ENCODE assay signal across 8 cellular contexts in the genomic region with DNA sequence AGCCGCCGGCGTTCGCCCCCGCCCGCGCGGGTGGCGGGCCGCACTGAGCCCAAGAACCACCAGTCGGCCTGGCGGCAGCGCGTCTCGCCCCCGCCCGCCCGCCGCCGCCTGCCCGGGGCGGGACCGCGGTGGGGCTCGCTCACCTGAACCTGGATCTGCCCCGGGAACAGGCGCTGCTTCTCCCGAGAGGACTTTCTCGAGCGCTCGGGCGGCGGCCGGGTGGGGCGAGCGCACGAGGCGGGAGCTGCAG. TPM values are rescaled to one million over a fixed set of nuclear protein-coding genes. Genes with fewer than 3 reads are reported as not detected.
A peak's percentile ranks its signal among the peaks of the same experiment; 100 is the strongest.
DNase-seq lines count a peak whose midpoint lies in the region; ATAC-seq and TF ChIP-seq lines count a peak whose summit lies in the region.

No MANE protein-coding gene starts in this region.

- H3K27ac Mint-ChIP-seq in Caco-2 (ENCODE audit: unreplicated experiment), result peak overlapping the region; percentile 81

- H3K27ac ChIP-seq in breast epithelium, result peak overlapping the region; percentile 96 to 99
- peak overlapping the region; percentile 97 to 98 for H3K27ac ChIP-seq in mucosa of rectum (ENCODE audit: low read depth in 2 of 2, low read length in 2 of 2)

- H3K9ac ChIP-seq in mucosa of rectum (ENCODE audit: low read depth in 1 of 2, low read length in 2 of 2), result peak overlapping the region; percentile 94 to 98

- TF ChIP-seq POLR2A in breast epithelium (IDR thresholded peaks at IDR 0.05), result no peak

- H3K9me3 Mint-ChIP-seq in Caco-2 (ENCODE audit: unreplicated experiment), result no peaks in the 10 kb centered on the region

- no peaks in the 10 kb centered on the region for H3K9me3 ChIP-seq in Caco-2
- no peaks in the 10 kb centered on the region for H3K9me3 ChIP-seq in breast epithelium
- no peaks in the 10 kb centered on the region for H3K9me3 ChIP-seq in mucosa of rectum (ENCODE audit: control insufficient read depth in 2 of 2, low read length in 2 of 2)

- H3K36me3 ChIP-seq in Caco-2 (ENCODE audit: control insufficient read depth, insufficient read depth, low read length) (no peaks in the 10 kb centered on the region; the same call in 1 of the 2 replicates), breast epithelium (no peaks in the 10 kb centered on the region), mucosa of rectum (ENCODE audit: control insufficient read depth in 2 of 2, insufficient read depth in 2 of 2, low read length in 2 of 2) (peaks cover 9% of the 10 kb centered on the region in 2 donors)

- H3K4me1 Mint-ChIP-seq in Caco-2 (ENCODE audit: low read depth, unreplicated experiment), result peaks cover 21% of the 10 kb centered on the region

- H3K27me3 ChIP-seq in Caco-2 (replicated peaks; ENCODE audit: control insufficient read depth, insufficient read depth, low read length) (no peaks in the 10 kb centered on the region), breast epithelium (no peaks in the 10 kb centered on the region), mucosa of rectum (ENCODE audit: control insufficient read depth in 2 of 2, insufficient read depth in 2 of 2, low read length in 2 of 2) (no peaks in the 10 kb centered on the region)

- H3K36me3 Mint-ChIP-seq in Caco-2 (ENCODE audit: insufficient read depth, unreplicated experiment), result peaks cover 51% of the 10 kb centered on the region

- CTCF ChIA-PET in Caco-2 (lab: Charles Lee), result interaction anchor here (1.4 to 1.6 kb wide), 3 partner anchors 11 to 83 kb away, joined by 3 to 5 read pairs (median 4); no protein-coding TSS in a partner anchor

- intact Hi-C loops in Caco-2 (cut with micrococcal nuclease; ENCODE audit: unreplicated experiment), result no loop called here
- intact Hi-C loops in breast epithelium (cut with DNase I; ENCODE audit: low total_unique reads), result no loop called here

- H3K4me1 ChIP-seq in Caco-2 (peaks cover 21% of the 10 kb centered on the region), breast epithelium (peaks cover 0 to 14% of the 10 kb centered on the region in 2 donors), mucosa of rectum (ENCODE audit: control insufficient read depth in 2 of 2, insufficient read depth in 2 of 2, low read length in 2 of 2) (peaks cover 33 to 42% of the 10 kb centered on the region in 2 donors)

- ATAC-seq in HG03432 (IDR thresholded peaks at IDR 0.05; ENCODE audit: unreplicated experiment) (peak; percentile 10), HG02678 (IDR thresholded peaks at IDR 0.05; ENCODE audit: unreplicated experiment) (no peak)

- TF ChIP-seq CTCF in Caco-2 (IDR thresholded peaks at IDR 0.05; ENCODE audit: insufficient read depth in 1 of 2, low read depth in 1 of 2, low read length in 1 of 2, severe bottlenecking in 1 of 2, unreplicated experiment in 1 of 2), result no peak
- no peak for TF ChIP-seq CTCF in breast epithelium (IDR thresholded peaks at IDR 0.05)

- no peaks in the 10 kb centered on the region for H3K27me3 Mint-ChIP-seq in Caco-2 (ENCODE audit: insufficient read depth, unreplicated experiment)

- no TSS peak for BruUV-seq in Caco-2 (replicated peaks; lab: Mats Ljungman, UMichigan)

- DNase-seq in Caco-2, result no peak
- no peak for DNase-seq in breast epithelium (ENCODE audit: low spot score in 2 of 2)
- DNase-seq in kidney glomerular epithelial cell (lab: John Stamatoyannopoulos, UW), result no peak
- no peak for DNase-seq in NCI-H187 treated with DMSO at 0.1 percent for 48 hours (lab: John Stamatoyannopoulos, UW)
- no peak for DNase-seq in NCI-H1436 treated with DMSO at 0.1 percent for 48 hours (lab: John Stamatoyannopoulos, UW)

- H3K4me3 ChIP-seq in Caco-2 (ENCODE audit: low read depth, low read length), result peak overlapping the region; percentile 98
- H3K4me3 ChIP-seq in breast epithelium, result peak overlapping the region; percentile 81 to 100 (median 91)
- H3K4me3 ChIP-seq in mucosa of rectum (ENCODE audit: low read length in 2 of 2), result peak overlapping the region; percentile 83 to 95

- POLR2A ChIA-PET in Caco-2 (lab: Charles Lee), result interaction anchor here (0.6 to 2.1 kb wide), 17 partner anchors 9 to 142 kb away, joined by 3 to 26 read pairs (median 5); a partner anchor contains a TSS

- H3K4me3 Mint-ChIP-seq in Caco-2 (ENCODE audit: unreplicated experiment), result peak overlapping the region; percentile 94

RNA-seq across cellular contexts. Expression of a gene that starts 0.2 kb away (rescaled TPM):
- total RNA-seq in Caco-2 (2022), result 513 and 539 TPM in 2 replicates
- 100 to 1,000 TPM; 169 to 392 (median 268) TPM for total RNA-seq in breast epithelium
